Comparison of ENCODE assay signal across 9 cellular contexts in the genomic region with DNA sequence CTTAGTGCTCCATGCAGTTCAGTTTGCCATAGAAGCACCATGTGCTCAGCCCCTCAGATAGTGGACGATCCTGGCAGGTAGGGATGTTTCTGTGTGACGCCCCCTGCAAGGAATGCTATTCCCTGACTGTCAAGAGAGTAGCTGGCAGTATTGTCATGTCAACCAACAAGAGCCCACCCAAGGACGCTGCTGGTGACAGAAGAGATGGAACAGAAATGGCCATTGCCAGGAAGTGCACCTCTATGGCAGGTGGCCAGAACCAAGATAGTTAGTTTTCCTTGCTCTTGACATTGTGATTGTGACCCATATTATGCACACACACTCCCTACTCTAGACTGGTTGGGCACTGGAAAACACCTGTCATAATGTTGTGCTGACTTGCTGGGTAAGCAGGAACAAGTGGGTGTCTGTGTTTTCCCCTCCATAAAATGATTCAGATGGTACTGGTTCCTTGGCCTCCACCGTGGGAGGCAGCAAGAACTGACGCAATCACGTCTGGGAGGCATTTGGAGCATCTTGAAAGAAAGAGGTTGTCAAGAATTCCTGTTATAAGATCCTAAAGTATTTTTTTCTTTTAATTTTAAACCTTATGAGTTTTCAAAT.
DNase-seq lines count a peak whose midpoint lies in the region; ATAC-seq lines count a peak whose summit lies in the region.
"Had no signal": no experiment of that assay in that cellular context is flagged by ENCODE, and none has a peak within 500 bp of the region (broad histone marks: within the 10 kb centered on the region; RNA-seq: fewer than 3 reads in every experiment).

No MANE protein-coding gene starts in this region.

- POLR2A ChIA-PET in activated naive CD8-positive, alpha-beta T cell treated with anti-CD3 and anti-CD28 coated beads, Interleukin-2, amount 10 ng/mL, durations not matched to agents 7 days and 5 days (lab: Charles Lee): interaction anchor here (1.0 kb wide), 1 partner anchor 23 kb away, joined by 3 read pairs; no protein-coding TSS in a partner anchor
- POLR2A ChIA-PET in naive thymus-derived CD8-positive, alpha-beta T cell (lab: Charles Lee): interaction anchor here (0.7 to 2.1 kb wide), 3 partner anchors 10 to 228 kb away, joined by 4 to 7 read pairs (median 6); no protein-coding TSS in a partner anchor

- peaks cover 30% of the 10 kb centered on the region for H3K4me1 Mint-ChIP-seq in activated naive CD8-positive, alpha-beta T cell treated with anti-CD3 and anti-CD28 coated beads, Interleukin-2, amount 10 ng/mL, durations not matched to agents 7 days and 5 days
- H3K4me1 Mint-ChIP-seq in naive thymus-derived CD8-positive, alpha-beta T cell: peaks cover 29 to 79% (median 67%) of the 10 kb centered on the region in 4 donors

- DNase-seq in CD1c-positive myeloid dendritic cell (ENCODE audit: extremely low spot score) (peak; percentile 51), NCI-H774 (lab: John Stamatoyannopoulos, UW) (peak; percentile 26), 8988T (no peak)
- DNase-seq in activated naive CD8-positive, alpha-beta T cell treated with anti-CD3 and anti-CD28 coated beads, Interleukin-2, amount 10 ng/mL, durations not matched to agents 7 days and 5 days: no peak
- peak in 6 of 10 donors; percentile 5 to 46 (median 30) for DNase-seq in naive thymus-derived CD8-positive, alpha-beta T cell
- DNase-seq: cerebellar nuclear complex had no signal

- peak overlapping the region; percentile 89 for H3K27ac Mint-ChIP-seq in activated naive CD8-positive, alpha-beta T cell treated with anti-CD3 and anti-CD28 coated beads, Interleukin-2, amount 10 ng/mL, durations not matched to agents 7 days and 5 days
- H3K27ac Mint-ChIP-seq in naive thymus-derived CD8-positive, alpha-beta T cell: peak overlapping the region; percentile 92 to 100 (median 98)

- H3K27me3 Mint-ChIP-seq in activated naive CD8-positive, alpha-beta T cell treated with anti-CD3 and anti-CD28 coated beads, Interleukin-2, amount 10 ng/mL, durations not matched to agents 7 days and 5 days: no peaks in the 10 kb centered on the region
- H3K27me3 Mint-ChIP-seq in naive thymus-derived CD8-positive, alpha-beta T cell: no peaks in the 10 kb centered on the region

- H3K36me3 Mint-ChIP-seq in activated naive CD8-positive, alpha-beta T cell treated with anti-CD3 and anti-CD28 coated beads, Interleukin-2, amount 10 ng/mL, durations not matched to agents 7 days and 5 days: peaks cover 3% of the 10 kb centered on the region
- peaks cover 0 to 3% (median 1%) of the 10 kb centered on the region in 3 donors for H3K36me3 Mint-ChIP-seq in naive thymus-derived CD8-positive, alpha-beta T cell

- ATAC-seq in activated naive CD8-positive, alpha-beta T cell treated with anti-CD3 and anti-CD28 coated beads, Interleukin-2, amount 10 ng/mL, durations not matched to agents 7 days and 5 days (ENCODE audit: low read depth): peak; percentile 46
- ATAC-seq in naive thymus-derived CD8-positive, alpha-beta T cell: peak; percentile 77 to 83
- ATAC-seq in GM18873 (IDR thresholded peaks at IDR 0.05; ENCODE audit: low FRiP score, unreplicated experiment): no peak
- ATAC-seq in GM18517 (IDR thresholded peaks at IDR 0.05; ENCODE audit: unreplicated experiment): no peak
- no peak for ATAC-seq in GM18520 (IDR thresholded peaks at IDR 0.05; ENCODE audit: unreplicated experiment)

- no peaks in the 10 kb centered on the region for H3K9me3 Mint-ChIP-seq in activated naive CD8-positive, alpha-beta T cell treated with anti-CD3 and anti-CD28 coated beads, Interleukin-2, amount 10 ng/mL, durations not matched to agents 7 days and 5 days
- H3K9me3 Mint-ChIP-seq in naive thymus-derived CD8-positive, alpha-beta T cell: peaks cover 0 to 14% (median 2%) of the 10 kb centered on the region in 9 donors

- H3K4me3 Mint-ChIP-seq in activated naive CD8-positive, alpha-beta T cell treated with anti-CD3 and anti-CD28 coated beads, Interleukin-2, amount 10 ng/mL, durations not matched to agents 7 days and 5 days: no peak overlapping the region
- H3K4me3 Mint-ChIP-seq in naive thymus-derived CD8-positive, alpha-beta T cell: peak overlapping the region; percentile 3 to 83 (median 74)

Comparison
In these comparisons a context has a peak if more than half of its experiments do, and no peak if none do; other contexts are left out.
1. DNase-seq: peak in CD1c-positive myeloid dendritic cell (single experiment), NCI-H774 (single experiment) and naive thymus-derived CD8-positive, alpha-beta T cell (6 of 10); none in activated naive CD8-positive, alpha-beta T cell treated with anti-CD3 and anti-CD28 coated beads, Interleukin-2, amount 10 ng/mL, durations not matched to agents 7 days and 5 days (single experiment) and 8988T (single experiment).
2. ATAC-seq: peak in activated naive CD8-positive, alpha-beta T cell treated with anti-CD3 and anti-CD28 coated beads, Interleukin-2, amount 10 ng/mL, durations not matched to agents 7 days and 5 days (single experiment) and naive thymus-derived CD8-positive, alpha-beta T cell (2 of 2); none in GM18873 (single experiment), GM18517 (single experiment) and GM18520 (single experiment).